ENCODE assay signal across 16 cellular contexts in the genomic region with DNA sequence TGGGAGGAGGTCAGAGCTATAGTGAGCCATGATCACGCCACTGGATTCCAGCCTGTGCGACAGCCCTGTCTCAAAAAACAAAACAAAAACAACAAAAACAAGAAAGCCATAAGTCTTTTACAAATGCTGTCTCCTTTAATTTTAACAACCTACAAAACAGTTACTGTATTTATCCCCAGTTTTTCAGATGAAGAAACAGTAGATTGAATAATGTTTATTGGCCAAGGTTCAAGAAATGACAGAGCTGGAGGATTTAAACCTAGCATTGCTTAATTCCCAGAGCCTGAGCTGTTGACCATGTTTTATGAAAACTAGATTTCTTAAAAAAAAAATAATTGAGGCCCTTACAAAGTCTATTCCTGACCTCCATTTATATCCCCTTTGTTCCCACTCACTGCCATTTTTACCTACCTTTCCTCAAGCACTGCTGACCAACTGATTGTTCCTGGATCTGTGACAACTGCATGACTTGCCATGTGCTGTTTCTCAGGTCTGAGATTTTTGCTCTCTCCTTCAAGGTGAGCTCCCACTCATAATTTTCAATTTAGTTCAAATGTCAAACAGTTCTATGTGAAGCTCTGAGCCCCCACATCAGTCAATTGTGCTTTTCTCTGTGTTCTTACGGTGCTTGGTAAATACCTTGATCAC.
DNase-seq lines count a peak whose midpoint lies in the region; ATAC-seq and TF ChIP-seq lines count a peak whose summit lies in the region.
"Had no signal": no experiment of that assay in that cellular context is flagged by ENCODE, and none has a peak within 500 bp of the region (broad histone marks: within the 10 kb centered on the region; RNA-seq: fewer than 3 reads in every experiment).

No MANE protein-coding gene starts in this region.

- H3K4me1 Mint-ChIP-seq in CD8-positive, alpha-beta T cell (ENCODE audit: low read depth) = no peaks in the 10 kb centered on the region
- no peaks in the 10 kb centered on the region for H3K4me1 Mint-ChIP-seq in WTC11
- H3K4me1 Mint-ChIP-seq: CD4-positive, CD25-positive, alpha-beta regulatory T cell had no signal

- ATAC-seq in CD8-positive, alpha-beta T cell = no peak
- ATAC-seq in WTC11 (no peak), gastroesophageal sphincter (peak; percentile 60), omental fat pad (ENCODE audit: low FRiP score) (peak; percentile 77)
- ATAC-seq: GM12878 had no signal

- H3K27ac ChIP-seq in CD8-positive, alpha-beta T cell (ENCODE audit: low read depth, low read length) = no peak overlapping the region
- H3K27ac ChIP-seq in gastroesophageal sphincter = peak overlapping the region in 3 of 4 donors; percentile 2 to 56 (median 34)
- H3K27ac ChIP-seq: BLaER1 treated with 17β-estradiol and CSF1 and Interleukin-3, amounts not matched to agents 10 nM and 100 nM; GM23248 had no signal

- no peak for TF ChIP-seq EP300 in gastroesophageal sphincter (IDR thresholded peaks at IDR 0.05)

- no peak overlapping the region for H3K4me3 Mint-ChIP-seq in CD8-positive, alpha-beta T cell
- H3K4me3 Mint-ChIP-seq in WTC11 = no peak overlapping the region
- H3K4me3 Mint-ChIP-seq: CD4-positive, CD25-positive, alpha-beta regulatory T cell had no signal

- peaks cover 2% of the 10 kb centered on the region for H3K27me3 Mint-ChIP-seq in CD8-positive, alpha-beta T cell (ENCODE audit: low read depth)
- H3K27me3 Mint-ChIP-seq in WTC11 (ENCODE audit: low read depth) = no peaks in the 10 kb centered on the region
- H3K27me3 Mint-ChIP-seq: CD4-positive, CD25-positive, alpha-beta regulatory T cell had no signal

- TF ChIP-seq POLR2A in gastroesophageal sphincter (IDR thresholded peaks at IDR 0.05) = no peak

- CTCF ChIA-PET in CD8-positive, alpha-beta T cell (lab: Charles Lee) = no interaction called here
- CTCF ChIA-PET in WTC11 (lab: Charles Lee) = no interaction called here

- H3K36me3 Mint-ChIP-seq in CD8-positive, alpha-beta T cell = no peaks in the 10 kb centered on the region
- H3K36me3 Mint-ChIP-seq in WTC11 = no peaks in the 10 kb centered on the region
- H3K36me3 Mint-ChIP-seq: CD4-positive, CD25-positive, alpha-beta regulatory T cell had no signal

- H3K4me3 ChIP-seq in CD8-positive, alpha-beta T cell (ENCODE audit: low read depth, low read length) = no peak overlapping the region
- no peak overlapping the region for H3K4me3 ChIP-seq in gastroesophageal sphincter
- H3K4me3 ChIP-seq: BLaER1 treated with 17β-estradiol and CSF1 and Interleukin-3, amounts not matched to agents 10 nM and 100 nM; GM12878; GM23248 had no signal

- no peaks in the 10 kb centered on the region for H3K4me1 ChIP-seq in CD8-positive, alpha-beta T cell (ENCODE audit: insufficient read depth, low read length)
- H3K4me1 ChIP-seq in gastroesophageal sphincter = peaks cover 5 to 40% (median 8%) of the 10 kb centered on the region in 3 donors
- H3K4me1 ChIP-seq: BLaER1 treated with 17β-estradiol and CSF1 and Interleukin-3, amounts not matched to agents 10 nM and 100 nM had no signal

- intact Hi-C loops in CD8-positive, alpha-beta T cell (cut with DNase I, micrococcal nuclease) = no loop called here

- POLR2A ChIA-PET in CD8-positive, alpha-beta T cell (lab: Charles Lee) = interaction anchor here (0.7 kb wide), 1 partner anchor 89 kb away, joined by 4 read pairs; no protein-coding TSS in a partner anchor
- POLR2A ChIA-PET in WTC11 (lab: Charles Lee) = no interaction called here

- no peak for DNase-seq in CD8-positive, alpha-beta T cell
- DNase-seq in WTC11 (ENCODE audit: low spot score) (no peak), omental fat pad (ENCODE audit: low spot score) (no peak), T-helper 1 cell (no peak), NCI-H774 (lab: John Stamatoyannopoulos, UW) (no peak), mesenteric fat pad (ENCODE audit: low spot score) (no peak), NCI-H226 (no peak)
- DNase-seq: ACHN; Calu3; CD4-positive, CD25-positive, alpha-beta regulatory T cell; DMS79; GM23248; H7 had no signal

- no peaks in the 10 kb centered on the region for H3K27me3 ChIP-seq in CD8-positive, alpha-beta T cell (ENCODE audit: insufficient read depth, low read length)
- no peaks in the 10 kb centered on the region for H3K27me3 ChIP-seq in gastroesophageal sphincter
- H3K27me3 ChIP-seq: BLaER1 treated with 17β-estradiol and CSF1 and Interleukin-3, amounts not matched to agents 10 nM and 100 nM had no signal

- no peaks in the 10 kb centered on the region for H3K9me3 ChIP-seq in CD8-positive, alpha-beta T cell (ENCODE audit: low read length)
- no peaks in the 10 kb centered on the region for H3K9me3 ChIP-seq in gastroesophageal sphincter
- H3K9me3 ChIP-seq: BLaER1 treated with 17β-estradiol and CSF1 and Interleukin-3, amounts not matched to agents 10 nM and 100 nM had no signal

- H3K27ac Mint-ChIP-seq in CD8-positive, alpha-beta T cell = peak overlapping the region; percentile 53
- H3K27ac Mint-ChIP-seq in WTC11 = peak overlapping the region; percentile 71; the same call in 1 of the 2 replicates

- no peaks in the 10 kb centered on the region for H3K36me3 ChIP-seq in CD8-positive, alpha-beta T cell (ENCODE audit: insufficient read depth, low read length)
- H3K36me3 ChIP-seq in gastroesophageal sphincter = no peaks in the 10 kb centered on the region
- H3K36me3 ChIP-seq: BLaER1 treated with 17β-estradiol and CSF1 and Interleukin-3, amounts not matched to agents 10 nM and 100 nM had no signal

- no peaks in the 10 kb centered on the region for H3K9me3 Mint-ChIP-seq in CD8-positive, alpha-beta T cell
- no peaks in the 10 kb centered on the region for H3K9me3 Mint-ChIP-seq in WTC11

- 68 to 73% methylated on average over 3 of the region's 3 CpGs for WGBS in gastroesophageal sphincter (ENCODE audit: low coverage in 1 of 2), 2 donors

- no peak for TF ChIP-seq CTCF in CD8-positive, alpha-beta T cell (IDR thresholded peaks at IDR 0.05)
- TF ChIP-seq CTCF in WTC11 (IDR thresholded peaks at IDR 0.05) (no peak), gastroesophageal sphincter (IDR thresholded peaks at IDR 0.05) (no peak), omental fat pad (IDR thresholded peaks at IDR 0.05) (no peak)

TF ChIP-seq in WTC11, 78 proteins besides CTCF, POLR2A, EP300 and RAD21:
- TF ChIP-seq, protein P1, sequence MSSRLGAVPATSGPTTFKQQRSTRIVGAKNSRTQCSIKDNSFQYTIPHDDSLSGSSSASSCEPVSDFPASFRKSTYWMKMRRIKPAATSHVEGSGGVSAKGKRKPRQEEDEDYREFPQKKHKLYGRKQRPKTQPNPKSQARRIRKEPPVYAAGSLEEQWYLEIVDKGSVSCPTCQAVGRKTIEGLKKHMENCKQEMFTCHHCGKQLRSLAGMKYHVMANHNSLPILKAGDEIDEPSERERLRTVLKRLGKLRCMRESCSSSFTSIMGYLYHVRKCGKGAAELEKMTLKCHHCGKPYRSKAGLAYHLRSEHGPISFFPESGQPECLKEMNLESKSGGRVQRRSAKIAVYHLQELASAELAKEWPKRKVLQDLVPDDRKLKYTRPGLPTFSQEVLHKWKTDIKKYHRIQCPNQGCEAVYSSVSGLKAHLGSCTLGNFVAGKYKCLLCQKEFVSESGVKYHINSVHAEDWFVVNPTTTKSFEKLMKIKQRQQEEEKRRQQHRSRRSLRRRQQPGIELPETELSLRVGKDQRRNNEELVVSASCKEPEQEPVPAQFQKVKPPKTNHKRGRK (CRISPR knock-in tag; IDR thresholded peaks at IDR 0.05; ENCODE audit: borderline replicate concordance) = no peak
- TF ChIP-seq SMAD4 (CRISPR knock-in tag; IDR thresholded peaks at IDR 0.05) = no peak
- no peak for TF ChIP-seq PRRX2 (CRISPR knock-in tag; IDR thresholded peaks at IDR 0.05)
- no peak for TF ChIP-seq ZNF416 (CRISPR knock-in tag; IDR thresholded peaks at IDR 0.05)
- TF ChIP-seq ZNF121 (CRISPR knock-in tag; IDR thresholded peaks at IDR 0.05) = no peak
- no peak for TF ChIP-seq GTF2I (CRISPR knock-in tag; conservative IDR thresholded peaks at IDR 0.05)
TF ChIP-seq in WTC11: peak in this region for 0.

Comparison
In these comparisons a context has a peak if more than half of its experiments do, and no peak if none do; other contexts are left out.
1. ATAC-seq: peak in gastroesophageal sphincter (single experiment) and omental fat pad (single experiment); none in CD8-positive, alpha-beta T cell (single experiment) and WTC11 (single experiment).